ENCODE assay signal across 19 cellular contexts in genomic region chr22:48223488-48224190, GRCh38.
A peak's percentile ranks its signal among the peaks of the same experiment; 100 is the strongest.
DNase-seq lines count a peak whose midpoint lies in the region; TF ChIP-seq lines count a peak whose summit lies in the region.
"Had no signal": no experiment of that assay in that cellular context is flagged by ENCODE, and none has a peak within 500 bp of the region (broad histone marks: within the 10 kb centered on the region; RNA-seq: fewer than 3 reads in every experiment).

No MANE protein-coding gene starts in this region.

- intact Hi-C loops in vagina (cut with DNase I), result no loop called here

- no peak for TF ChIP-seq CTCF in vagina (IDR thresholded peaks at IDR 0.05)

- no peak overlapping the region for H3K4me3 ChIP-seq in vagina
- H3K4me3 ChIP-seq: BLaER1, MG63 had no signal

- no peak for TF ChIP-seq POLR2A in vagina (IDR thresholded peaks at IDR 0.05)

- no peaks in the 10 kb centered on the region for H3K4me1 ChIP-seq in vagina
- H3K4me1 ChIP-seq: BLaER1 had no signal

- no peaks in the 10 kb centered on the region for H3K9me3 ChIP-seq in vagina
- H3K9me3 ChIP-seq: BLaER1, MG63 had no signal

- H3K27ac ChIP-seq in vagina, result no peak overlapping the region
- H3K27ac ChIP-seq: BLaER1, KMS-11 had no signal

- no peaks in the 10 kb centered on the region for H3K27me3 ChIP-seq in vagina
- H3K27me3 ChIP-seq: BLaER1, MG63 had no signal

- no peaks in the 10 kb centered on the region for H3K36me3 ChIP-seq in vagina
- H3K36me3 ChIP-seq: BLaER1, MG63 had no signal

- peak; percentile 83 to 95 for DNase-seq in cerebellar nuclear complex (lab: John Stamatoyannopoulos, UW)
- DNase-seq in iPS-NIHi7 (ENCODE audit: extremely low spot score), result peak; percentile 6
- peak; percentile 60 for DNase-seq in occipital lobe (lab: John Stamatoyannopoulos, UW)
- DNase-seq in vagina (ENCODE audit: extremely low spot score in 2 of 2), result peak; percentile 47 to 79
- no peak for DNase-seq in T-helper 1 cell
- DNase-seq in A172 (ENCODE audit: low spot score), result no peak
- no peak for DNase-seq in NCI-H2029 treated with DMSO at 0.1 percent for 48 hours (lab: John Stamatoyannopoulos, UW)
- DNase-seq: CD8-positive, alpha-beta memory T cell; DND-41; GF-D8; GOT3; HFFc6; MG63; NCI-H1092 treated with DMSO at 0.1 percent for 48 hours; NCI-H1694; NCI-H2171; NCI-H82 had no signal

Comparison
In these comparisons a context has a peak if more than half of its experiments do, and no peak if none do; other contexts are left out.
1. DNase-seq: peak in cerebellar nuclear complex (2 of 2), iPS-NIHi7 (single experiment), occipital lobe (single experiment) and vagina (2 of 2); none in T-helper 1 cell (0 of 5), A172 (single experiment) and NCI-H2029 treated with DMSO at 0.1 percent for 48 hours (single experiment).